Comparison of ENCODE assay signal across 17 cellular contexts in the genomic region with DNA sequence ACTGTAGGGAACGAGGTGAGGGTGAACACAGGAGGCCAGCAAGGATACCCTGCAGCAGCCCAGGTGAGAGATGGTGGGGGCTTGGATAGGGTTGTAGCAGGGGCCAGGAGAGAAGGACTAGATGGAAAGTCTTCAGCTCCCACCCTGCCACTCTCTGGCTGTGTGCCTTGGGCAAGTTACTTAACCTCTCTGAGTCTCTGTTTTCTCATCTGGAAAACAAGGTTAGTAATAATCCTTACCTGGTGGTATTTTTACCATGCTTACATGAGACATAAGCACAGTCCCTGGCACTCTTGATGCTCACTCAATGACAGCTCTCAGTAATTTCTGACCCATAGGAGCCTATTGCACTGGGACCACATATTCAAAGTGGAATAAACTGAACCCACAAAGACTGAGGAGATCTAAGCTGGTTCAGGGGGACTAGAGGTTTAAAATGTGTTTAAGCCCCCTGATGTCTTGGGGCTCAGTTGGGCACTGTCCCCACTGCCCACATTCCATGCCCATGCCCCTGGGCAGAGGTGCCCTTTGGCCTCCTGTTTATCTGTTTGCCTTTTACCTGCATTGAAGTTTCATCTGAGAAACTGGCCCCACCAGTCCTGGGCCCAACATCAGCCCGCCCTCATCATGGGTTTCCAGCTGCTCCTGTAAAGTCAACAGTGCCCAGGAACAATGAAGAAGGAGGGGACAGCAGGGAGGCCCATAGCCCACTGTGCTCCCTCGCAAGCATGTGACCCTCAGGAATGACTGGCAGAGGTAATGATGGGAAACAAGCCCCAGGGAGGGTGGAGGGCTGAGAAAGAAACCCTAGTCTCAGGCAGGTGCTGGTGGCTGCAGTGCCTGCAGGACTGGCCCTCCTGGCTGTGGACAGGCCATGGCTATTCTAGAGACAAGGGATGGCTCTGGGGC.
DNase-seq lines count a peak whose midpoint lies in the region; ATAC-seq and TF ChIP-seq lines count a peak whose summit lies in the region.
"Had no signal": no experiment of that assay in that cellular context is flagged by ENCODE, and none has a peak within 500 bp of the region (broad histone marks: within the 10 kb centered on the region; RNA-seq: fewer than 3 reads in every experiment).

No MANE protein-coding gene starts in this region.

- TF ChIP-seq CTCF in stomach (IDR thresholded peaks at IDR 0.05), result no peak

- no peak overlapping the region for H3K27ac ChIP-seq in HUES64 (ENCODE audit: low read depth, low read length)
- H3K27ac ChIP-seq in stomach, result peak overlapping the region in 3 of 5 donors; percentile 8 to 58 (median 46)
- H3K27ac ChIP-seq: HL-60 had no signal

- H3K9me3 ChIP-seq in HUES64 (ENCODE audit: insufficient read depth, low read depth, low read length) (no peaks in the 10 kb centered on the region), stomach (no peaks in the 10 kb centered on the region)
- H3K9me3 ChIP-seq: MG63 had no signal

- H3K4me3 ChIP-seq in HUES64 (ENCODE audit: low read length) (no peak overlapping the region), stomach (no peak overlapping the region)
- H3K4me3 ChIP-seq: MG63 had no signal

- TF ChIP-seq EP300 in stomach (IDR thresholded peaks at IDR 0.05), result no peak

- intact Hi-C loops in stomach (cut with DNase I; ENCODE audit: low total_unique reads), result no loop called here

- H3K4me1 ChIP-seq in HUES64 (ENCODE audit: insufficient read depth, low read length), result peaks cover 14% of the 10 kb centered on the region
- peaks cover 0 to 25% (median 19%) of the 10 kb centered on the region in 4 donors for H3K4me1 ChIP-seq in stomach

- no peak for ATAC-seq in GM18909 (IDR thresholded peaks at IDR 0.05; ENCODE audit: poor library complexity, unreplicated experiment)
- no peak for ATAC-seq in HG02588 (IDR thresholded peaks at IDR 0.05; ENCODE audit: unreplicated experiment)
- ATAC-seq: left cardiac atrium, natural killer cell, sciatic nerve, WTC11 had no signal

- no peak for TF ChIP-seq POLR2A in stomach (IDR thresholded peaks at IDR 0.05)

- peak; percentile 55 for DNase-seq in NCI-H2227 (lab: John Stamatoyannopoulos, UW; ENCODE audit: unreplicated experiment)
- DNase-seq in iPS-NIHi11 (ENCODE audit: low spot score), result peak; percentile 63
- peak; percentile 79 for DNase-seq in stomach
- no peak for DNase-seq in ecto neural progenitor cell (ENCODE audit: low spot score)
- DNase-seq: activated naive CD4-positive, alpha-beta T cell treated with anti-CD3 and anti-CD28 coated beads, Interleukin-2, amount 50 U/mL, for 16 hours; C1 segment of cervical spinal cord; GDM1; GOT3; left cardiac atrium; MG63; natural killer cell had no signal

- no peaks in the 10 kb centered on the region for H3K27me3 ChIP-seq in HUES64 (ENCODE audit: insufficient read depth, low read length)
- no peaks in the 10 kb centered on the region for H3K27me3 ChIP-seq in stomach
- H3K27me3 ChIP-seq: MG63 had no signal

- 0 out of 2 replicates have a peak overlapping the region, but pooled peaks have one; percentile 22 for H3K9ac ChIP-seq in HUES64 (ENCODE audit: low read depth, low read length)

- H3K36me3 ChIP-seq in HUES64 (ENCODE audit: insufficient read depth, low read length), result no peaks in the 10 kb centered on the region
- H3K36me3 ChIP-seq in stomach, result no peaks in the 10 kb centered on the region
- H3K36me3 ChIP-seq: MG63 had no signal

- WGBS in HUES64, result 69% methylated on average over 3 of the region's 3 CpGs
- WGBS in stomach, 5 donors, result 47 to 74% (median 57%) methylated on average over 3 of the region's 3 CpGs
